ENCODE assay signal across 19 cellular contexts in the genomic region with DNA sequence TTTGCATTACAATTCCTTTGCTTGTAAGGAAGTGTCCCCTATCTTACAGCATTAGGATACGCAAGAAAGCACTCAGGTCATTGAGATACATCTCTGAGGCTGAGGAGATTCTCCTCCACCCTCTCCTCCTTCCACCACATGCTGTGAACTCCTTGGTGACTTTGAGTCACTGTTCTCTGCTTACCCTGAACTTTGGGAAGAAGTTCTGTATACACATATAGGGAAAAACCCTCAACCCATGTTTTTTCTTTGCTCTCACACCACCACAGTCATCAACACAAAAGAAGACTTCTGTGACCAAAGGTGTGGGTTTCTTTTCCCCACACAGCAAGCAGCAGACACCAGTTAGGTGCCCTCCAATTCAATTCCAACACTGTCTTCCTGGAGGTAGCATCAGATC. TPM values are rescaled to one million over a fixed set of nuclear protein-coding genes. Genes with fewer than 3 reads are reported as not detected.
A peak's percentile ranks its signal among the peaks of the same experiment; 100 is the strongest.
DNase-seq lines count a peak whose midpoint lies in the region; ATAC-seq and TF ChIP-seq lines count a peak whose summit lies in the region.
"Had no signal": no experiment of that assay in that cellular context is flagged by ENCODE, and none has a peak within 500 bp of the region (broad histone marks: within the 10 kb centered on the region; RNA-seq: fewer than 3 reads in every experiment).

No MANE protein-coding gene starts in this region.

- H3K36me3 Mint-ChIP-seq in activated T-cell treated with anti-CD3 and anti-CD28 coated beads, Interleukin-2, amount 50 U/mL, for 72 hours (ENCODE audit: insufficient read depth in 2 of 2): peaks cover 4 to 20% of the 10 kb centered on the region in 2 donors
- peaks cover 13% of the 10 kb centered on the region for H3K36me3 Mint-ChIP-seq in T-helper 17 cell (ENCODE audit: low read depth)
- H3K36me3 Mint-ChIP-seq in endothelial cell (ENCODE audit: low read depth, unreplicated experiment): peaks cover 39% of the 10 kb centered on the region
- H3K36me3 Mint-ChIP-seq in stimulated activated naive CD8-positive, alpha-beta T cell treated with anti-CD3 and anti-CD28 coated beads, Interleukin-15, Interleukin-2, amounts not matched to agents 100 ng/mL and 50 ng/mL, for 24 hours (ENCODE audit: low read depth): peaks cover 44% of the 10 kb centered on the region

- ATAC-seq in activated T-cell treated with anti-CD3 and anti-CD28 coated beads, Interleukin-2, amount 50 U/mL, for 72 hours (replicated peaks in 1 of 2): peak in 1 of 2 donors; percentile 15
- no peak for ATAC-seq in T-helper 17 cell

- no peak for DNase-seq in activated T-cell treated with anti-CD3 and anti-CD28 coated beads, Interleukin-2, amount 50 U/mL, for 72 hours
- DNase-seq in activated T-cell treated with anti-CD3 and anti-CD28 coated beads, Interleukin-2, amount 50 U/mL, for 1 hour: no peak
- no peak for DNase-seq in T-helper 17 cell
- DNase-seq in endothelial cell (ENCODE audit: low spot score): no peak
- DNase-seq in SHP77 (lab: John Stamatoyannopoulos, UW): no peak
- no peak for DNase-seq in GM03348 (ENCODE audit: low spot score)
- DNase-seq: ACHN; H9; KBM-7; NCI-H1105; NCI-H1694 treated with DMSO at 0.1 percent for 48 hours; NCI-H345; NCI-H69; NK-92 treated with Interleukin-12 subunit alpha and Interleukin-12 subunit beta, amount 100 ng/mL, for 24 hours; OCI-M1; RPMI8226 had no signal

- no peaks in the 10 kb centered on the region for H3K9me3 Mint-ChIP-seq in activated T-cell treated with anti-CD3 and anti-CD28 coated beads, Interleukin-2, amount 50 U/mL, for 72 hours
- H3K9me3 Mint-ChIP-seq in endothelial cell (ENCODE audit: unreplicated experiment): no peaks in the 10 kb centered on the region
- no peaks in the 10 kb centered on the region for H3K9me3 Mint-ChIP-seq in stimulated activated naive CD8-positive, alpha-beta T cell treated with anti-CD3 and anti-CD28 coated beads, Interleukin-15, Interleukin-2, amounts not matched to agents 100 ng/mL and 50 ng/mL, for 24 hours

- peak overlapping the region in 1 of 2 donors; percentile 39 for H3K4me3 Mint-ChIP-seq in activated T-cell treated with anti-CD3 and anti-CD28 coated beads, Interleukin-2, amount 50 U/mL, for 72 hours
- H3K4me3 Mint-ChIP-seq in T-helper 17 cell (no peak overlapping the region), endothelial cell (ENCODE audit: unreplicated experiment) (peak overlapping the region; percentile 79)
- H3K4me3 Mint-ChIP-seq in stimulated activated naive CD8-positive, alpha-beta T cell treated with anti-CD3 and anti-CD28 coated beads, Interleukin-15, Interleukin-2, amounts not matched to agents 100 ng/mL and 50 ng/mL, for 24 hours: no peak overlapping the region
- H3K4me3 Mint-ChIP-seq: H9 had no signal

- peak overlapping the region; percentile 62 for H3K27ac Mint-ChIP-seq in activated T-cell treated with anti-CD3 and anti-CD28 coated beads, Interleukin-2, amount 50 U/mL, for 72 hours
- H3K27ac Mint-ChIP-seq in T-helper 17 cell (peak overlapping the region; percentile 81), endothelial cell (ENCODE audit: unreplicated experiment) (peak overlapping the region; percentile 52)
- peak overlapping the region; percentile 51 for H3K27ac Mint-ChIP-seq in stimulated activated naive CD8-positive, alpha-beta T cell treated with anti-CD3 and anti-CD28 coated beads, Interleukin-15, Interleukin-2, amounts not matched to agents 100 ng/mL and 50 ng/mL, for 24 hours

- H3K27me3 Mint-ChIP-seq in activated T-cell treated with anti-CD3 and anti-CD28 coated beads, Interleukin-2, amount 50 U/mL, for 72 hours (ENCODE audit: low read depth): no peaks in the 10 kb centered on the region
- no peaks in the 10 kb centered on the region for H3K27me3 Mint-ChIP-seq in T-helper 17 cell
- H3K27me3 Mint-ChIP-seq in endothelial cell (ENCODE audit: unreplicated experiment): peaks cover 2% of the 10 kb centered on the region
- no peaks in the 10 kb centered on the region for H3K27me3 Mint-ChIP-seq in stimulated activated naive CD8-positive, alpha-beta T cell treated with anti-CD3 and anti-CD28 coated beads, Interleukin-15, Interleukin-2, amounts not matched to agents 100 ng/mL and 50 ng/mL, for 24 hours

- peaks cover 18% of the 10 kb centered on the region for H3K4me1 Mint-ChIP-seq in activated T-cell treated with anti-CD3 and anti-CD28 coated beads, Interleukin-2, amount 50 U/mL, for 72 hours (ENCODE audit: low read depth)
- peaks cover 17% of the 10 kb centered on the region for H3K4me1 Mint-ChIP-seq in T-helper 17 cell
- no peaks in the 10 kb centered on the region for H3K4me1 Mint-ChIP-seq in endothelial cell (ENCODE audit: unreplicated experiment)
- peaks cover 7% of the 10 kb centered on the region for H3K4me1 Mint-ChIP-seq in stimulated activated naive CD8-positive, alpha-beta T cell treated with anti-CD3 and anti-CD28 coated beads, Interleukin-15, Interleukin-2, amounts not matched to agents 100 ng/mL and 50 ng/mL, for 24 hours (ENCODE audit: low read depth)

- no peak for TF ChIP-seq CTCF in endothelial cell (IDR thresholded peaks at IDR 0.05; ENCODE audit: unreplicated experiment)

- H3K9me3 ChIP-seq in T-helper 17 cell (ENCODE audit: control insufficient read depth, low read length, poor library complexity, severe bottlenecking): no peaks in the 10 kb centered on the region

RNA-seq across cellular contexts. Expression of a gene that starts 38.1 kb away (rescaled TPM):
- total RNA-seq in activated T-cell treated with anti-CD3 and anti-CD28 coated beads, Interleukin-2, amount 50 U/mL, for 72 hours: 10 to 100 TPM; 34.0 to 34.3 TPM
- 10 to 100 TPM; 19.0 to 22.0 TPM for total RNA-seq in T-helper 17 cell
- total RNA-seq in endothelial cell (ENCODE audit: unreplicated experiment): 46.3 TPM

RNA-seq across cellular contexts. Expression of a gene that starts 59.0 kb away (rescaled TPM):
- not detected for total RNA-seq in activated T-cell treated with anti-CD3 and anti-CD28 coated beads, Interleukin-2, amount 50 U/mL, for 72 hours
- total RNA-seq in T-helper 17 cell (1 to 10 TPM in 1 of 2 donors, not detected in 1; 4.1 TPM), endothelial cell (ENCODE audit: unreplicated experiment) (5.4 TPM)
- total RNA-seq: Daoy, H9, M059J had no signal
